Comparison of ENCODE assay signal across 23 cellular contexts in the genomic region with DNA sequence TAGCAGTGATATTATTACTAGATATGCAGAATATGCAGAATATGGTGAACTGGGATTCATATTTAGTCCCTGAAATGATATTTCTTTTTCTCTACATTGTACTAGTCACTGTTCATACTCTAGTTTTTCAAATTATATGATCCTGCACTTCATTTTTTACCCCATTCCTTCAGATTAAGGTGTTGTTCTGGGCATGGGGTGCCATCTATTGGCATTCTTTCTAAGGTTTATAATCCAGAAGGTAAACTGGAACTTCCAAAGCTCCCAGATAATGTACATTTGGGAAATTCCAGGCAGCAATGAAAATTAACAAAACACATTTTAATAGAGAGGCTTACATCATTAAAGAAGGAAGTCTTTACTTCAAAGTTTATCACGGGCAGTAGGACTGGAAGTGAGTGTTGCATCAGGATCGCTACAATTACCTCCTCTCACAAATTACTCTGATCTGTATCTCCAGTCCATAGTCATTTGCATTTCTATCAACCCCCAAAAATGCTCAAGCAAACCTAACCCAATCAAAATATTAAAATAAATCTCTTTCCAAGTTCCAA. TPM values are rescaled to one million over a fixed set of nuclear protein-coding genes. Genes with fewer than 3 reads are reported as not detected.
DNase-seq lines count a peak whose midpoint lies in the region; ATAC-seq and TF ChIP-seq lines count a peak whose summit lies in the region.
"Had no signal": no experiment of that assay in that cellular context is flagged by ENCODE, and none has a peak within 500 bp of the region (broad histone marks: within the 10 kb centered on the region; RNA-seq: fewer than 3 reads in every experiment).

No MANE protein-coding gene starts in this region.

- H3K9me3 ChIP-seq in OCI-LY3 (ENCODE audit: insufficient read depth, low read length) (no peaks in the 10 kb centered on the region), aorta (ENCODE audit: control insufficient read depth, low read length) (no peaks in the 10 kb centered on the region)
- H3K9me3 ChIP-seq: BE2C, SJCRH30, transverse colon had no signal

- H3K9me3 Mint-ChIP-seq in brain = peaks cover 0 to 3% (median 2%) of the 10 kb centered on the region in 5 experiments
- H3K9me3 Mint-ChIP-seq in stimulated activated memory B cell treated with anti-CD40 and anti-IgM and Interleukin-4, amounts not matched to agents 10 μg/mL and 1 μg/mL and 100 μg/mL, for 72 hours = no peaks in the 10 kb centered on the region
- H3K9me3 Mint-ChIP-seq: activated T-cell treated with anti-CD3 and anti-CD28 coated beads, Interleukin-2, amount 50 U/mL, for 24 hours; memory B cell; stimulated activated naive CD8-positive, alpha-beta T cell treated with anti-CD3 and anti-CD28 coated beads, Interleukin-15, amount 100 ng/mL, for 72 hours had no signal

- H3K4me1 ChIP-seq in OCI-LY3 (ENCODE audit: low read length) = peaks cover 25% of the 10 kb centered on the region
- H3K4me1 ChIP-seq in aorta (ENCODE audit: control insufficient read depth in 1 of 2, insufficient read depth in 2 of 2, low read length in 2 of 2) = no peaks in the 10 kb centered on the region

- H3K27me3 Mint-ChIP-seq in brain = no peaks in the 10 kb centered on the region
- no peaks in the 10 kb centered on the region for H3K27me3 Mint-ChIP-seq in stimulated activated memory B cell treated with anti-CD40 and anti-IgM and Interleukin-4, amounts not matched to agents 10 μg/mL and 1 μg/mL and 100 μg/mL, for 72 hours
- H3K27me3 Mint-ChIP-seq: activated T-cell treated with anti-CD3 and anti-CD28 coated beads, Interleukin-2, amount 50 U/mL, for 24 hours; memory B cell; stimulated activated naive CD8-positive, alpha-beta T cell treated with anti-CD3 and anti-CD28 coated beads, Interleukin-15, amount 100 ng/mL, for 72 hours had no signal

- no peak overlapping the region for H3K4me3 ChIP-seq in OCI-LY3 (ENCODE audit: low read length)
- H3K4me3 ChIP-seq in aorta (ENCODE audit: low read length in 2 of 2) = no peak overlapping the region
- H3K4me3 ChIP-seq: SJCRH30, transverse colon had no signal

- intact Hi-C loops in aorta (cut with DNase I) = no loop called here

- peaks cover 29% of the 10 kb centered on the region for H3K36me3 Mint-ChIP-seq in brain
- H3K36me3 Mint-ChIP-seq in stimulated activated memory B cell treated with anti-CD40 and anti-IgM and Interleukin-4, amounts not matched to agents 10 μg/mL and 1 μg/mL and 100 μg/mL, for 72 hours = peaks cover 10% of the 10 kb centered on the region

- H3K27ac ChIP-seq in OCI-LY3 (ENCODE audit: low read length) (no peak overlapping the region), aorta (ENCODE audit: low read depth in 1 of 2, low read length in 2 of 2) (no peak overlapping the region)
- H3K27ac ChIP-seq: SJCRH30, transverse colon had no signal

- H3K36me3 ChIP-seq in OCI-LY3 (replicated peaks; ENCODE audit: low read depth, low read length) (no peaks in the 10 kb centered on the region), aorta (ENCODE audit: control insufficient read depth in 1 of 2, insufficient read depth in 2 of 2, low read length in 1 of 2) (no peaks in the 10 kb centered on the region)
- H3K36me3 ChIP-seq: BE2C, SJCRH30, transverse colon had no signal

- no peak overlapping the region for H2AFZ ChIP-seq in OCI-LY3 (ENCODE audit: low read depth, low read length)

- DNase-seq in NOMO-1 treated with DMSO at 0.1 percent for 48 hours (lab: John Stamatoyannopoulos, UW; ENCODE audit: unreplicated experiment) (peak; percentile 28), NOMO-1 treated with dmso at 0.1 percent for 144 hours (lab: John Stamatoyannopoulos, UW; ENCODE audit: unreplicated experiment) (no peak), T-helper 9 cell (no peak), aorta (no peak)
- no peak for DNase-seq in activated CD8-positive, alpha-beta memory T cell treated with anti-CD3 and anti-CD28 coated beads for 24 hours
- DNase-seq: activated CD4-positive, CD25-positive, alpha-beta regulatory T cell treated with anti-CD3 and anti-CD28 coated beads, Interleukin-2, amount 50 U/mL, for 72 hours; activated CD8-positive, alpha-beta T cell treated with anti-CD3 and anti-CD28 coated beads, Interleukin-2, amount 10 ng/mL, durations not matched to agents 7 days and 5 days; activated naive CD4-positive, alpha-beta T cell treated with Interleukin-2 at 50 U/mL for 16 hours; activated T-cell treated with anti-CD3 and anti-CD28 coated beads, Interleukin-2, amount 50 U/mL, for 24 hours; amniotic stem cell; BE2C; NCI-H1436; NCI-H2171; NCI-H526; nucleus accumbens; SJCRH30; stimulated activated CD4-positive, alpha-beta T cell treated with anti-CD3 and anti-CD28 coated beads, Interleukin-4, amount 100 ng/mL, for 4 hours; stimulated activated naive CD8-positive, alpha-beta T cell treated with anti-CD3 and anti-CD28 coated beads, Interleukin-15, amount 100 ng/mL, for 72 hours; transverse colon had no signal

- peaks cover 80% of the 10 kb centered on the region for H3K4me1 Mint-ChIP-seq in brain
- H3K4me1 Mint-ChIP-seq in stimulated activated memory B cell treated with anti-CD40 and anti-IgM and Interleukin-4, amounts not matched to agents 10 μg/mL and 1 μg/mL and 100 μg/mL, for 72 hours = peaks cover 41% of the 10 kb centered on the region

- H3K4me3 Mint-ChIP-seq in brain = no peak overlapping the region
- H3K4me3 Mint-ChIP-seq in stimulated activated memory B cell treated with anti-CD40 and anti-IgM and Interleukin-4, amounts not matched to agents 10 μg/mL and 1 μg/mL and 100 μg/mL, for 72 hours = no peak overlapping the region
- H3K4me3 Mint-ChIP-seq: activated CD8-positive, alpha-beta T cell treated with anti-CD3 and anti-CD28 coated beads, Interleukin-2, amount 10 ng/mL, durations not matched to agents 7 days and 5 days; activated T-cell treated with anti-CD3 and anti-CD28 coated beads, Interleukin-2, amount 50 U/mL, for 24 hours; memory B cell; stimulated activated naive CD8-positive, alpha-beta T cell treated with anti-CD3 and anti-CD28 coated beads, Interleukin-15, amount 100 ng/mL, for 72 hours had no signal

- H3K9ac ChIP-seq in OCI-LY3 (ENCODE audit: low read length) = no peak overlapping the region

- TF ChIP-seq CTCF in OCI-LY3 (IDR thresholded peaks at IDR 0.05; ENCODE audit: low read depth, low read length) (peak; percentile 46), brain (conservative IDR thresholded peaks at IDR 0.05) (no peak)

- peak overlapping the region in 3 of 5 experiments; percentile 23 to 64 (median 42) for H3K27ac Mint-ChIP-seq in brain
- H3K27ac Mint-ChIP-seq in stimulated activated memory B cell treated with anti-CD40 and anti-IgM and Interleukin-4, amounts not matched to agents 10 μg/mL and 1 μg/mL and 100 μg/mL, for 72 hours = peak overlapping the region; percentile 47
- H3K27ac Mint-ChIP-seq: activated CD8-positive, alpha-beta T cell treated with anti-CD3 and anti-CD28 coated beads, Interleukin-2, amount 10 ng/mL, durations not matched to agents 7 days and 5 days had no signal

- H3K27me3 ChIP-seq in OCI-LY3 (ENCODE audit: low read depth, low read length) (no peaks in the 10 kb centered on the region), aorta (ENCODE audit: control insufficient read depth in 1 of 2, insufficient read depth in 2 of 2, low read length in 1 of 2) (no peaks in the 10 kb centered on the region)
- H3K27me3 ChIP-seq: BE2C, SJCRH30, transverse colon had no signal

- no peak overlapping the region for H3K4me2 ChIP-seq in OCI-LY3 (ENCODE audit: low read length)

- no peak for ATAC-seq in stimulated activated memory B cell treated with anti-CD40 and anti-IgM and Interleukin-4, amounts not matched to agents 10 μg/mL and 1 μg/mL and 100 μg/mL, for 72 hours
- no peak for ATAC-seq in aorta (ENCODE audit: low FRiP score)
- ATAC-seq: activated CD8-positive, alpha-beta T cell treated with anti-CD3 and anti-CD28 coated beads, Interleukin-2, amount 10 ng/mL, durations not matched to agents 7 days and 5 days; stimulated activated naive CD8-positive, alpha-beta T cell treated with anti-CD3 and anti-CD28 coated beads, Interleukin-15, amount 100 ng/mL, for 72 hours had no signal

- no peaks in the 10 kb centered on the region; the same call in 1 of the 2 replicates for H4K20me1 ChIP-seq in OCI-LY3 (ENCODE audit: insufficient read depth, low read length)

- peaks cover 23% of the 10 kb centered on the region; the same call in 1 of the 2 replicates for H3K79me2 ChIP-seq in OCI-LY3 (ENCODE audit: low read length)

- WGBS in aorta, 2 donors = 83 to 90% methylated on average over 2 of the region's 2 CpGs

RNA-seq across cellular contexts. Expression of a gene that starts 12.5 kb away (rescaled TPM):
- 8.2 TPM for polyA plus RNA-seq in brain (ENCODE audit: insufficient read depth, low read depth, low replicate concordance)
- 10 to 100 TPM; 10.5 to 22.4 TPM for total RNA-seq in aorta
- polyA plus RNA-seq in aorta = 1 to 10 TPM in 1 of 2 donors, under 1 TPM in 1; 0.38 to 1.3 TPM
